ENCODE assay signal across 17 cellular contexts in genomic region chr10:97607076-97607635, GRCh38. TPM values are rescaled to one million over a fixed set of nuclear protein-coding genes. Genes with fewer than 3 reads are reported as not detected.
DNase-seq lines count a peak whose midpoint lies in the region; ATAC-seq lines count a peak whose summit lies in the region.
"Had no signal": no experiment of that assay in that cellular context is flagged by ENCODE, and none has a peak within 500 bp of the region (broad histone marks: within the 10 kb centered on the region; RNA-seq: fewer than 3 reads in every experiment).

No MANE protein-coding gene starts in this region.

- H2AK5ac ChIP-seq in trophoblast cell (ENCODE audit: low read length) = no peak overlapping the region

- WGBS in trophoblast cell (ENCODE audit: extremely low coverage, insufficient coverage, insufficient read length) = no CpG with 5 or more reads among the region's 5 CpGs

- H2BK5ac ChIP-seq in trophoblast cell (ENCODE audit: low read depth, low read length, poor library complexity) = no peak overlapping the region

- H3K4me1 ChIP-seq in BLaER1 (peaks cover 58% of the 10 kb centered on the region), trophoblast cell (ENCODE audit: control insufficient read depth in 1 of 2, insufficient read depth in 2 of 2, low read length in 2 of 2) (no peaks in the 10 kb centered on the region)
- H3K4me1 ChIP-seq: BE2C had no signal

- H3K4me3 Mint-ChIP-seq in T-cell = no peak overlapping the region
- H3K4me3 Mint-ChIP-seq: CD8-positive, alpha-beta T cell; HFFc6 had no signal

- H3K14ac ChIP-seq in trophoblast cell (ENCODE audit: low read length) = no peak overlapping the region

- no peak overlapping the region for H3K27ac Mint-ChIP-seq in T-cell
- H3K27ac Mint-ChIP-seq: CD8-positive, alpha-beta T cell; HFFc6 had no signal

- no peaks in the 10 kb centered on the region for H3K9me3 Mint-ChIP-seq in T-cell
- H3K9me3 Mint-ChIP-seq: CD8-positive, alpha-beta T cell; HFFc6 had no signal

- no peak overlapping the region for H4K12ac ChIP-seq in trophoblast cell (ENCODE audit: low read depth, low read length)

- peak overlapping the region; percentile 59 for H3K4me2 ChIP-seq in BLaER1
- no peak overlapping the region for H3K4me2 ChIP-seq in trophoblast cell (ENCODE audit: low read length)

- no peak overlapping the region for H4K91ac ChIP-seq in trophoblast cell (ENCODE audit: low read depth, low read length)

- no peak overlapping the region for H3K4ac ChIP-seq in trophoblast cell (ENCODE audit: low read depth, low read length)

- POLR2A ChIA-PET in T-cell (lab: Charles Lee) = no interaction called here

- H2AFZ ChIP-seq in trophoblast cell (ENCODE audit: insufficient read depth, low read length, poor library complexity) = no peak overlapping the region

- H3K9ac ChIP-seq in BLaER1 (no peak overlapping the region), trophoblast cell (ENCODE audit: low read length) (peak overlapping the region; percentile 54)

- H3K9me3 ChIP-seq in BLaER1 (no peaks in the 10 kb centered on the region), trophoblast cell (ENCODE audit: insufficient read depth, low read depth, low read length) (no peaks in the 10 kb centered on the region)
- H3K9me3 ChIP-seq: BE2C, MG63 had no signal

- H3K4me1 Mint-ChIP-seq in T-cell = no peaks in the 10 kb centered on the region

- H3K79me2 ChIP-seq in trophoblast cell (ENCODE audit: control insufficient read depth, insufficient read depth, low read length, poor library complexity) = no peaks in the 10 kb centered on the region

- no peak overlapping the region for H2BK12ac ChIP-seq in trophoblast cell (ENCODE audit: low read length)

- no peak overlapping the region for H3K18ac ChIP-seq in trophoblast cell (ENCODE audit: low read length)

- H3K4me3 ChIP-seq in BLaER1 (no peak overlapping the region), H7 (ENCODE audit: insufficient read depth, low read depth, low read length) (no peak overlapping the region), trophoblast cell (ENCODE audit: low read depth, low read length) (no peak overlapping the region)
- H3K4me3 ChIP-seq: MG63 had no signal

- peak overlapping the region; percentile 56 for H3K23ac ChIP-seq in trophoblast cell (ENCODE audit: low read length)

- H3K27me3 ChIP-seq in BLaER1 (no peaks in the 10 kb centered on the region), H7 (ENCODE audit: control insufficient read depth, insufficient read depth, low read length) (no peaks in the 10 kb centered on the region), trophoblast cell (ENCODE audit: insufficient read depth, low read length) (no peaks in the 10 kb centered on the region)
- H3K27me3 ChIP-seq: BE2C, MG63 had no signal

- DNase-seq in H7 (peak; percentile 22), left kidney (ENCODE audit: low read depth, low spot score) (peak; percentile 64), trophoblast cell (no peak), T-cell (no peak), NCI-H748 treated with DMSO at 0.1 percent for 48 hours (lab: John Stamatoyannopoulos, UW) (no peak), HK-2 (ENCODE audit: unreplicated experiment) (no peak)
- DNase-seq: BE2C; CD8-positive, alpha-beta T cell; HFFc6; MG63; NCI-H1092; NCI-H146; NCI-H2081; NCI-H510A treated with DMSO at 0.1 percent for 48 hours had no signal

- H3K36me3 ChIP-seq in BLaER1 (no peaks in the 10 kb centered on the region), H7 (replicated peaks; ENCODE audit: control insufficient read depth, insufficient read depth, low read length) (no peaks in the 10 kb centered on the region), trophoblast cell (ENCODE audit: control insufficient read depth in 1 of 2, insufficient read depth in 2 of 2, low read length in 2 of 2) (no peaks in the 10 kb centered on the region)
- H3K36me3 ChIP-seq: BE2C, MG63 had no signal

- ATAC-seq in T-cell (replicated peaks in 1 of 4) = no peak
- ATAC-seq: CD8-positive, alpha-beta T cell had no signal

- CTCF ChIA-PET in T-cell (lab: Charles Lee) = no interaction called here

- no peak overlapping the region for H2BK120ac ChIP-seq in trophoblast cell (ENCODE audit: insufficient read depth, low read length, poor library complexity)

- no peaks in the 10 kb centered on the region for H3K36me3 Mint-ChIP-seq in T-cell
- H3K36me3 Mint-ChIP-seq: CD8-positive, alpha-beta T cell had no signal

- H3K27me3 Mint-ChIP-seq in T-cell = peaks cover 0 to 4% of the 10 kb centered on the region in 2 donors

- H3K27ac ChIP-seq in BLaER1 = 0 out of 2 replicates have a peak overlapping the region, but pooled peaks have one; percentile 26
- no peak overlapping the region for H3K27ac ChIP-seq in trophoblast cell (ENCODE audit: low read depth, low read length)

- no peaks in the 10 kb centered on the region for H4K20me1 ChIP-seq in BLaER1

- no peak overlapping the region for H4K8ac ChIP-seq in trophoblast cell (ENCODE audit: low read depth, low read length)

- H3K79me1 ChIP-seq in trophoblast cell (ENCODE audit: low read length) = no peaks in the 10 kb centered on the region

RNA-seq across cellular contexts. Expression of gene C10orf62, which starts 17.6 kb away (rescaled TPM):
- total RNA-seq in H7 (2014; rRNA removed; shearing (Covaris generic)) = not detected in 2 replicates
- not detected in 2 replicates for polyA plus RNA-seq in trophoblast cell (2013)
- total RNA-seq in T-cell = not detected
- total RNA-seq: CD8-positive, alpha-beta T cell; H1; HFFc6; SK-MEL-5 had no signal

RNA-seq across cellular contexts. Expression of gene HOGA1, which starts 23.0 kb away (rescaled TPM):
- total RNA-seq in H7 (2014; rRNA removed; shearing (Covaris generic)) = 0.37 TPM in 1 of 2 replicates, not detected in the other
- 0.01 TPM in 1 of 2 replicates, not detected in the other for polyA plus RNA-seq in trophoblast cell (2013)
- under 1 TPM in 1 of 5 donors, not detected in 4; 0.18 TPM for total RNA-seq in T-cell
- total RNA-seq: CD8-positive, alpha-beta T cell had no signal

RNA-seq across cellular contexts. Expression of gene MORN4, which starts 26.1 kb away (rescaled TPM):
- total RNA-seq in H7 (2014; rRNA removed; shearing (Covaris generic)) = 12.0 and 13.7 TPM in 2 replicates
- 4.4 and 4.7 TPM in 2 replicates for polyA plus RNA-seq in trophoblast cell (2013)
- 1 to 10 TPM in 4 of 5 donors, under 1 TPM in 1; 0.84 to 4.4 (median 1.5) TPM for total RNA-seq in T-cell
- total RNA-seq: CD8-positive, alpha-beta T cell had no signal

RNA-seq across cellular contexts. Expression of gene PI4K2A, which starts 33.3 kb away (rescaled TPM):
- total RNA-seq in H7 (2014; rRNA removed; shearing (Covaris generic)) = 19.6 and 26.2 TPM in 2 replicates
- 15.6 and 16.1 TPM in 2 replicates for polyA plus RNA-seq in trophoblast cell (2013)
- total RNA-seq in T-cell = 10 to 100 TPM in 4 of 5 donors, 1 to 10 TPM in 1; 9.0 to 23.1 (median 11.0) TPM

RNA-seq across cellular contexts. Expression of gene ANKRD2, which starts 34.6 kb away (rescaled TPM):
- total RNA-seq in H7 (2014; rRNA removed; shearing (Covaris generic)) = not detected in 2 replicates
- 0.25 and 0.39 TPM in 2 replicates for polyA plus RNA-seq in trophoblast cell (2013)
- total RNA-seq in T-cell = under 1 TPM in 1 of 5 donors, not detected in 4; 0.35 TPM
- total RNA-seq: CD8-positive, alpha-beta T cell; H1; SK-MEL-5 had no signal
- polyA plus RNA-seq: H1 had no signal

Comparison
In these comparisons a context has a peak if more than half of its experiments do, and no peak if none do; other contexts are left out.
1. DNase-seq: peak in H7 (single experiment) and left kidney (single experiment); none in trophoblast cell (0 of 2), T-cell (0 of 34), NCI-H748 treated with DMSO at 0.1 percent for 48 hours (single experiment) and HK-2 (single experiment).